ENCODE assay signal across 1 cellular context in genomic region chr12:83979785-83980184, GRCh38.
TF ChIP-seq lines count a peak whose summit lies in the region.

No MANE protein-coding gene starts in this region.

TF ChIP-seq in GM23338, 12 proteins besides CTCF, POLR2A, EP300 and RAD21:
- TF ChIP-seq ZNF462 (CRISPR knock-in tag; IDR thresholded peaks at IDR 0.05) (no peak), STAT1 (IDR thresholded peaks at IDR 0.05; ENCODE audit: unreplicated experiment) (no peak), ZNF331 (CRISPR knock-in tag; IDR thresholded peaks at IDR 0.05; ENCODE audit: low read depth) (no peak), CREB1 (CRISPR knock-in tag; IDR thresholded peaks at IDR 0.05; ENCODE audit: low read depth) (no peak), NANOG (IDR thresholded peaks at IDR 0.05; ENCODE audit: borderline replicate concordance) (no peak), POLR2AphosphoS5 (IDR thresholded peaks at IDR 0.05; ENCODE audit: low read depth) (no peak), EZH2 (IDR thresholded peaks at IDR 0.05; ENCODE audit: low read depth, unreplicated experiment) (no peak), EZH2phosphoT487 (IDR thresholded peaks at IDR 0.05; ENCODE audit: unreplicated experiment) (no peak), JUNB (IDR thresholded peaks at IDR 0.05; ENCODE audit: unreplicated experiment) (no peak), ZNF114 (CRISPR knock-in tag; IDR thresholded peaks at IDR 0.05) (no peak)
- TF ChIP-seq, protein P1, sequence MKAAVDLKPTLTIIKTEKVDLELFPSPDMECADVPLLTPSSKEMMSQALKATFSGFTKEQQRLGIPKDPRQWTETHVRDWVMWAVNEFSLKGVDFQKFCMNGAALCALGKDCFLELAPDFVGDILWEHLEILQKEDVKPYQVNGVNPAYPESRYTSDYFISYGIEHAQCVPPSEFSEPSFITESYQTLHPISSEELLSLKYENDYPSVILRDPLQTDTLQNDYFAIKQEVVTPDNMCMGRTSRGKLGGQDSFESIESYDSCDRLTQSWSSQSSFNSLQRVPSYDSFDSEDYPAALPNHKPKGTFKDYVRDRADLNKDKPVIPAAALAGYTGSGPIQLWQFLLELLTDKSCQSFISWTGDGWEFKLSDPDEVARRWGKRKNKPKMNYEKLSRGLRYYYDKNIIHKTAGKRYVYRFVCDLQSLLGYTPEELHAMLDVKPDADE (IDR thresholded peaks at IDR 0.05) = no peak
TF ChIP-seq in GM23338: peak in this region for 0.
